Comparison of ENCODE assay signal across 1 cellular context in genomic region chr14:95620659-95621059, GRCh38.
TF ChIP-seq lines count a peak whose summit lies in the region.

No MANE protein-coding gene starts in this region.

TF ChIP-seq in K562, 482 proteins besides CTCF, POLR2A, EP300 and RAD21 (continued from another document and continues in another):
- TF ChIP-seq ZBTB40 (IDR thresholded peaks at IDR 0.05), result peak; percentile 95
- TF ChIP-seq ZBTB40 (CRISPR knock-in tag; IDR thresholded peaks at IDR 0.05), result no peak
- 0 out of 2 replicates have a peak, but pooled peaks have one; percentile 38 for TF ChIP-seq NCOA6 (IDR thresholded peaks at IDR 0.05)
- TF ChIP-seq TRIM24 (IDR thresholded peaks at IDR 0.05), result peak in 1 of 2 experiments; percentile 89; a peak in 2 of 4 replicates
- TF ChIP-seq NKRF (IDR thresholded peaks at IDR 0.05; ENCODE audit: borderline replicate concordance), result no peak
- TF ChIP-seq SIN3A (IDR thresholded peaks at IDR 0.05; ENCODE audit: borderline replicate concordance in 2 of 2, control insufficient read depth in 1 of 2, low read depth in 2 of 2, low read length in 2 of 2), result no peak
- TF ChIP-seq PHB (CRISPR knock-in tag; IDR thresholded peaks at IDR 0.05), result no peak
- no peak for TF ChIP-seq BRCA1 (IDR thresholded peaks at IDR 0.05)
- no peak for TF ChIP-seq BRCA1 (CRISPR knock-in tag; IDR thresholded peaks at IDR 0.05)
- no peak for TF ChIP-seq ADNP (tag; IDR thresholded peaks at IDR 0.05)
- peak; percentile 82 for TF ChIP-seq ELF1 (tag; IDR thresholded peaks at IDR 0.05)
- no peak for TF ChIP-seq BRF1 (IDR thresholded peaks at IDR 0.05; ENCODE audit: borderline replicate concordance, extremely low read depth, insufficient read length)
- no peak for TF ChIP-seq PURB (CRISPR knock-in tag; IDR thresholded peaks at IDR 0.05; ENCODE audit: low read depth)
- TF ChIP-seq PTRF (tag; IDR thresholded peaks at IDR 0.05), result no peak
- no peak for TF ChIP-seq U2AF2 (optimal IDR thresholded peaks at IDR 0.05; ENCODE audit: low read depth, low read length)
- TF ChIP-seq HES1 (IDR thresholded peaks at IDR 0.05; ENCODE audit: low read depth), result no peak
- no peak for TF ChIP-seq PRMT5 (CRISPR knock-in tag; IDR thresholded peaks at IDR 0.05)
- TF ChIP-seq PHF21A (IDR thresholded peaks at IDR 0.05; ENCODE audit: borderline replicate concordance, low read depth), result no peak
- TF ChIP-seq, protein P1, sequence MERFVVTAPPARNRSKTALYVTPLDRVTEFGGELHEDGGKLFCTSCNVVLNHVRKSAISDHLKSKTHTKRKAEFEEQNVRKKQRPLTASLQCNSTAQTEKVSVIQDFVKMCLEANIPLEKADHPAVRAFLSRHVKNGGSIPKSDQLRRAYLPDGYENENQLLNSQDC (CRISPR knock-in tag; IDR thresholded peaks at IDR 0.05), result no peak
- TF ChIP-seq TAF7 (tag; IDR thresholded peaks at IDR 0.05), result peak; percentile 39; the same call in 1 of the 2 replicates
- peak; percentile 72 for TF ChIP-seq CXXC5 (CRISPR knock-in tag; IDR thresholded peaks at IDR 0.05)
- no peak for TF ChIP-seq TEAD2 (tag; IDR thresholded peaks at IDR 0.05)
- TF ChIP-seq IRF2 (CRISPR knock-in tag; IDR thresholded peaks at IDR 0.05), result no peak
- no peak for TF ChIP-seq MCM5 (IDR thresholded peaks at IDR 0.05; ENCODE audit: low read depth)
- 0 out of 2 replicates have a peak, but pooled peaks have one; percentile 69 for TF ChIP-seq PYGO2 (tag; IDR thresholded peaks at IDR 0.05)
- TF ChIP-seq HMBOX1 (IDR thresholded peaks at IDR 0.05), result no peak
- TF ChIP-seq HDAC1 (IDR thresholded peaks at IDR 0.05), result no peak
- no peak for TF ChIP-seq ZNF274 (IDR thresholded peaks at IDR 0.05; ENCODE audit: borderline replicate concordance, low read depth, low read length)
- TF ChIP-seq BCL6 (CRISPR knock-in tag; IDR thresholded peaks at IDR 0.05), result peak; percentile 65; the same call in 1 of the 2 replicates
- TF ChIP-seq ZNF507 (tag; conservative IDR thresholded peaks at IDR 0.05), result no peak
- no peak for TF ChIP-seq TARDBP (IDR thresholded peaks at IDR 0.05)
- TF ChIP-seq RNF2 (IDR thresholded peaks at IDR 0.05), result no peak
- TF ChIP-seq ZNF197 (CRISPR knock-in tag; IDR thresholded peaks at IDR 0.05; ENCODE audit: low read depth), result peak; percentile 45; the same call in 1 of the 2 replicates
- TF ChIP-seq RBM25 (IDR thresholded peaks at IDR 0.05; ENCODE audit: low read depth, low read length, severe bottlenecking), result no peak
- TF ChIP-seq KLF1 (tag; IDR thresholded peaks at IDR 0.05), result no peak
- TF ChIP-seq RBM14 (IDR thresholded peaks at IDR 0.05; ENCODE audit: borderline replicate concordance, insufficient read depth, low read depth, low read length), result no peak
- no peak for TF ChIP-seq HDAC2 (IDR thresholded peaks at IDR 0.05)
- TF ChIP-seq, protein P2, sequence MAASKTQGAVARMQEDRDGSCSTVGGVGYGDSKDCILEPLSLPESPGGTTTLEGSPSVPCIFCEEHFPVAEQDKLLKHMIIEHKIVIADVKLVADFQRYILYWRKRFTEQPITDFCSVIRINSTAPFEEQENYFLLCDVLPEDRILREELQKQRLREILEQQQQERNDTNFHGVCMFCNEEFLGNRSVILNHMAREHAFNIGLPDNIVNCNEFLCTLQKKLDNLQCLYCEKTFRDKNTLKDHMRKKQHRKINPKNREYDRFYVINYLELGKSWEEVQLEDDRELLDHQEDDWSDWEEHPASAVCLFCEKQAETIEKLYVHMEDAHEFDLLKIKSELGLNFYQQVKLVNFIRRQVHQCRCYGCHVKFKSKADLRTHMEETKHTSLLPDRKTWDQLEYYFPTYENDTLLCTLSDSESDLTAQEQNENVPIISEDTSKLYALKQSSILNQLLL (CRISPR knock-in tag; IDR thresholded peaks at IDR 0.05; ENCODE audit: borderline replicate concordance), result no peak
- no peak for TF ChIP-seq ZBTB43 (CRISPR knock-in tag; IDR thresholded peaks at IDR 0.05)
- no peak for TF ChIP-seq ZNF699 (CRISPR knock-in tag; IDR thresholded peaks at IDR 0.05; ENCODE audit: insufficient replicate concordance)
- TF ChIP-seq RBFOX2 (IDR thresholded peaks at IDR 0.05; ENCODE audit: low read depth, low read length), result peak; percentile 34; the same call in 1 of the 2 replicates
- no peak for TF ChIP-seq PTTG1 (tag; IDR thresholded peaks at IDR 0.05; ENCODE audit: low read depth)
- TF ChIP-seq ZNF589 (CRISPR knock-in tag; IDR thresholded peaks at IDR 0.05; ENCODE audit: low read depth), result no peak; the same call in 1 of the 2 replicates
- no peak for TF ChIP-seq MTA3 (IDR thresholded peaks at IDR 0.05; ENCODE audit: borderline replicate concordance)
- TF ChIP-seq, protein P3, sequence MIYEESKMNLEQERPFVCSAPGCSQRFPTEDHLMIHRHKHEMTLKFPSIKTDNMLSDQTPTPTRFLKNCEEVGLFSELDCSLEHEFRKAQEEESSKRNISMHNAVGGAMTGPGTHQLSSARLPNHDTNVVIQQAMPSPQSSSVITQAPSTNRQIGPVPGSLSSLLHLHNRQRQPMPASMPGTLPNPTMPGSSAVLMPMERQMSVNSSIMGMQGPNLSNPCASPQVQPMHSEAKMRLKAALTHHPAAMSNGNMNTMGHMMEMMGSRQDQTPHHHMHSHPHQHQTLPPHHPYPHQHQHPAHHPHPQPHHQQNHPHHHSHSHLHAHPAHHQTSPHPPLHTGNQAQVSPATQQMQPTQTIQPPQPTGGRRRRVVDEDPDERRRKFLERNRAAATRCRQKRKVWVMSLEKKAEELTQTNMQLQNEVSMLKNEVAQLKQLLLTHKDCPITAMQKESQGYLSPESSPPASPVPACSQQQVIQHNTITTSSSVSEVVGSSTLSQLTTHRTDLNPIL (CRISPR knock-in tag; IDR thresholded peaks at IDR 0.05), result 0 out of 2 replicates have a peak, but pooled peaks have one; percentile 59
- no peak for TF ChIP-seq EWSR1 (IDR thresholded peaks at IDR 0.05; ENCODE audit: borderline replicate concordance, low read depth, partially characterized antibody)
- TF ChIP-seq ZZZ3 (IDR thresholded peaks at IDR 0.05), result no peak
- TF ChIP-seq NFXL1 (CRISPR knock-in tag; IDR thresholded peaks at IDR 0.05), result no peak
- no peak for TF ChIP-seq HDAC6 (IDR thresholded peaks at IDR 0.05; ENCODE audit: low read depth, low read length)
- TF ChIP-seq ZBTB17 (CRISPR knock-in tag; IDR thresholded peaks at IDR 0.05), result no peak
- TF ChIP-seq, protein P4, sequence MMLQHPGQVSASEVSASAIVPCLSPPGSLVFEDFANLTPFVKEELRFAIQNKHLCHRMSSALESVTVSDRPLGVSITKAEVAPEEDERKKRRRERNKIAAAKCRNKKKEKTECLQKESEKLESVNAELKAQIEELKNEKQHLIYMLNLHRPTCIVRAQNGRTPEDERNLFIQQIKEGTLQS (IDR thresholded peaks at IDR 0.05), result peak; percentile 88
- TF ChIP-seq, protein P4 (CRISPR knock-in tag; conservative IDR thresholded peaks at IDR 0.05), result no peak
- no peak for TF ChIP-seq FOXA3 (CRISPR knock-in tag; conservative IDR thresholded peaks at IDR 0.05 in 1 of 2, IDR thresholded peaks at IDR 0.05 in 1 of 2)
- TF ChIP-seq GTF2E2 (tag; IDR thresholded peaks at IDR 0.05), result no peak
- no peak for TF ChIP-seq MBD2 (IDR thresholded peaks at IDR 0.05; ENCODE audit: borderline replicate concordance, low read depth)
